ENCODE assay signal across 10 cellular contexts in genomic region chr6:19303381-19303780, GRCh38.
DNase-seq lines count a peak whose midpoint lies in the region; ATAC-seq and TF ChIP-seq lines count a peak whose summit lies in the region.
"Had no signal": no experiment of that assay in that cellular context is flagged by ENCODE, and none has a peak within 500 bp of the region (broad histone marks: within the 10 kb centered on the region; RNA-seq: fewer than 3 reads in every experiment).

No MANE protein-coding gene starts in this region.

- H3K9me3 ChIP-seq in transverse colon, result no peaks in the 10 kb centered on the region
- H3K9me3 ChIP-seq in testis, result no peaks in the 10 kb centered on the region
- H3K9me3 ChIP-seq: gastrocnemius medialis had no signal

- H3K27me3 ChIP-seq in transverse colon (no peaks in the 10 kb centered on the region), testis (no peaks in the 10 kb centered on the region)
- H3K27me3 ChIP-seq: gastrocnemius medialis had no signal

- H3K4me3 ChIP-seq in transverse colon (no peak overlapping the region), testis (no peak overlapping the region)
- H3K4me3 ChIP-seq: gastrocnemius medialis had no signal

- H3K36me3 ChIP-seq in transverse colon (no peaks in the 10 kb centered on the region), testis (ENCODE audit: low read depth, missing control alignments) (no peaks in the 10 kb centered on the region)
- H3K36me3 ChIP-seq: gastrocnemius medialis had no signal

- no peak for TF ChIP-seq CTCF in VCaP (conservative IDR thresholded peaks at IDR 0.05)
- no peak for TF ChIP-seq CTCF in transverse colon (IDR thresholded peaks at IDR 0.05)
- no peak for TF ChIP-seq CTCF in testis (IDR thresholded peaks at IDR 0.05)

- no peak for TF ChIP-seq POLR2A in transverse colon (IDR thresholded peaks at IDR 0.05)
- no peak for TF ChIP-seq POLR2A in testis (IDR thresholded peaks at IDR 0.05)

- no peak overlapping the region for H3K4me3 Mint-ChIP-seq in activated T-helper 2 cell treated with anti-CD3 and anti-CD28 coated beads, Interferon-gamma antibody, Interleukin-2, Interleukin-4, amounts not matched to agents 10 μg/mL and 5 μg/mL and 100 μg/mL, durations not matched to agents 14 hours and 24 hours and 36 hours (ENCODE audit: low read depth)
- H3K4me3 Mint-ChIP-seq: naive B cell had no signal

- H3K9me3 Mint-ChIP-seq in activated T-helper 2 cell treated with anti-CD3 and anti-CD28 coated beads, Interferon-gamma antibody, Interleukin-2, Interleukin-4, amounts not matched to agents 10 μg/mL and 5 μg/mL and 100 μg/mL, durations not matched to agents 14 hours and 24 hours and 36 hours, result peaks cover 13% of the 10 kb centered on the region

- WGBS in transverse colon (ENCODE audit: low coverage in 1 of 2), 2 donors, result 46 to 52% methylated on average over 4 to 5 of the region's 5 CpGs
- 44 to 47% methylated on average over 5 of the region's 5 CpGs for WGBS in testis, 2 donors

- intact Hi-C loops in transverse colon (cut with DNase I; ENCODE audit: low total_unique reads) (no loop called here), testis (cut with DNase I; ENCODE audit: low total_unique reads) (no loop called here)
- intact Hi-C loops in activated T-helper 2 cell treated with anti-CD3 and anti-CD28 coated beads, Interferon-gamma antibody, Interleukin-2, Interleukin-4, amounts not matched to agents 10 μg/mL and 5 μg/mL and 100 μg/mL, durations not matched to agents 14 hours and 24 hours and 36 hours (cut with micrococcal nuclease), result no loop called here

- in situ Hi-C loops in transverse colon (cut with MboI; ENCODE audit: low pct_ligation_motif_present in 1 of 4, low pct_unique_long_range_greater_than_20kb in 1 of 4, low sequenced_read_pairs in 3 of 4), result no loop called here

- no peaks in the 10 kb centered on the region for H3K4me1 ChIP-seq in transverse colon
- no peaks in the 10 kb centered on the region for H3K4me1 ChIP-seq in testis

- H3K36me3 Mint-ChIP-seq in activated T-helper 2 cell treated with anti-CD3 and anti-CD28 coated beads, Interferon-gamma antibody, Interleukin-2, Interleukin-4, amounts not matched to agents 10 μg/mL and 5 μg/mL and 100 μg/mL, durations not matched to agents 14 hours and 24 hours and 36 hours (ENCODE audit: low read depth), result no peaks in the 10 kb centered on the region
- H3K36me3 Mint-ChIP-seq: naive B cell had no signal

- H3K27ac ChIP-seq in VCaP, result peak overlapping the region; percentile 29
- H3K27ac ChIP-seq in transverse colon, result peak overlapping the region; percentile 28 to 58 (median 46)
- no peak overlapping the region for H3K27ac ChIP-seq in testis

- H3K27ac Mint-ChIP-seq in activated T-helper 2 cell treated with anti-CD3 and anti-CD28 coated beads, Interferon-gamma antibody, Interleukin-2, Interleukin-4, amounts not matched to agents 10 μg/mL and 5 μg/mL and 100 μg/mL, durations not matched to agents 14 hours and 24 hours and 36 hours, result no peak overlapping the region
- H3K27ac Mint-ChIP-seq: naive B cell had no signal

- DNase-seq in NCI-H187 (lab: John Stamatoyannopoulos, UW), result peak; percentile 62 to 68
- DNase-seq in medulla oblongata (ENCODE audit: extremely low spot score), result peak; percentile 64
- no peak for DNase-seq in transverse colon
- DNase-seq in activated T-helper 2 cell treated with anti-CD3 and anti-CD28 coated beads, Interferon-gamma antibody, Interleukin-2, Interleukin-4, amounts not matched to agents 10 μg/mL and 5 μg/mL and 100 μg/mL, durations not matched to agents 14 hours and 24 hours and 36 hours (ENCODE audit: low spot score), result no peak
- DNase-seq in testis, result no peak
- no peak for DNase-seq in HT-29 (ENCODE audit: low spot score)
- DNase-seq: gastrocnemius medialis, naive B cell had no signal

- no peaks in the 10 kb centered on the region for H3K4me1 Mint-ChIP-seq in activated T-helper 2 cell treated with anti-CD3 and anti-CD28 coated beads, Interferon-gamma antibody, Interleukin-2, Interleukin-4, amounts not matched to agents 10 μg/mL and 5 μg/mL and 100 μg/mL, durations not matched to agents 14 hours and 24 hours and 36 hours (ENCODE audit: low read depth)
- H3K4me1 Mint-ChIP-seq: naive B cell had no signal

- no peak for ATAC-seq in GM21737 (IDR thresholded peaks at IDR 0.05; ENCODE audit: unreplicated experiment)
- ATAC-seq: gastrocnemius medialis had no signal

- no peak for TF ChIP-seq EP300 in transverse colon (IDR thresholded peaks at IDR 0.05; ENCODE audit: low read depth)

- H3K27me3 Mint-ChIP-seq in activated T-helper 2 cell treated with anti-CD3 and anti-CD28 coated beads, Interferon-gamma antibody, Interleukin-2, Interleukin-4, amounts not matched to agents 10 μg/mL and 5 μg/mL and 100 μg/mL, durations not matched to agents 14 hours and 24 hours and 36 hours (ENCODE audit: low read depth), result no peaks in the 10 kb centered on the region
- H3K27me3 Mint-ChIP-seq: naive B cell had no signal

Comparison
In these comparisons a context has a peak if more than half of its experiments do, and no peak if none do; other contexts are left out.
1. DNase-seq: peak in NCI-H187 (2 of 2) and medulla oblongata (single experiment); none in transverse colon (single experiment), activated T-helper 2 cell treated with anti-CD3 and anti-CD28 coated beads, Interferon-gamma antibody, Interleukin-2, Interleukin-4, amounts not matched to agents 10 μg/mL and 5 μg/mL and 100 μg/mL, durations not matched to agents 14 hours and 24 hours and 36 hours (single experiment), testis (single experiment) and HT-29 (single experiment).
2. H3K27ac ChIP-seq: peak in VCaP (single experiment) and transverse colon (4 of 4); none in testis (0 of 2).